ENCODE assay signal across 26 cellular contexts in genomic region chr12:108807476-108807875, GRCh38. TPM values are rescaled to one million over a fixed set of nuclear protein-coding genes. Genes with fewer than 3 reads are reported as not detected.
DNase-seq lines count a peak whose midpoint lies in the region; TF ChIP-seq lines count a peak whose summit lies in the region.
"Had no signal": no experiment of that assay in that cellular context is flagged by ENCODE, and none has a peak within 500 bp of the region (broad histone marks: within the 10 kb centered on the region; RNA-seq: fewer than 3 reads in every experiment).

No MANE protein-coding gene starts in this region.

- no peak for TF ChIP-seq EP300 in esophagus muscularis mucosa (IDR thresholded peaks at IDR 0.05)

- peaks cover 29% of the 10 kb centered on the region for H3K79me1 ChIP-seq in trophoblast cell (ENCODE audit: low read length)

- in situ Hi-C loops in brain microvascular endothelial cell (cut with HindIII; ENCODE audit: low pct_ligation_motif_present, low sequenced_read_pairs): no loop called here

- peak overlapping the region; percentile 6 for H4K8ac ChIP-seq in trophoblast cell (ENCODE audit: low read depth, low read length)

- no peaks in the 10 kb centered on the region for H3K27me3 ChIP-seq in cardiac muscle cell
- H3K27me3 ChIP-seq in right atrium auricular region: no peaks in the 10 kb centered on the region
- H3K27me3 ChIP-seq in esophagus muscularis mucosa: no peaks in the 10 kb centered on the region
- H3K27me3 ChIP-seq in trophoblast cell (ENCODE audit: insufficient read depth, low read length): no peaks in the 10 kb centered on the region
- no peaks in the 10 kb centered on the region for H3K27me3 ChIP-seq in BE2C
- H3K27me3 ChIP-seq in brain microvascular endothelial cell (replicated peaks): no peaks in the 10 kb centered on the region
- H3K27me3 ChIP-seq: BLaER1, Peyer's patch, right lobe of liver, SJCRH30, upper lobe of left lung had no signal

- TF ChIP-seq CTCF in cardiac muscle cell (IDR thresholded peaks at IDR 0.05; ENCODE audit: low read depth, low read length) (no peak), right atrium auricular region (IDR thresholded peaks at IDR 0.05) (no peak), esophagus muscularis mucosa (IDR thresholded peaks at IDR 0.05) (no peak), BE2C (IDR thresholded peaks at IDR 0.05; ENCODE audit: low read depth, low read length) (no peak), brain microvascular endothelial cell (IDR thresholded peaks at IDR 0.05; ENCODE audit: low read depth, low read length, missing control alignments) (no peak)

- no peaks in the 10 kb centered on the region for H3K9me3 ChIP-seq in cardiac muscle cell (ENCODE audit: low read depth)
- H3K9me3 ChIP-seq in right atrium auricular region: no peaks in the 10 kb centered on the region
- H3K9me3 ChIP-seq in esophagus muscularis mucosa: no peaks in the 10 kb centered on the region
- H3K9me3 ChIP-seq in trophoblast cell (ENCODE audit: insufficient read depth, low read depth, low read length): no peaks in the 10 kb centered on the region
- H3K9me3 ChIP-seq in BE2C: no peaks in the 10 kb centered on the region
- H3K9me3 ChIP-seq: BLaER1, HAP-1, Peyer's patch, right lobe of liver, SJCRH30, upper lobe of left lung had no signal

- peaks cover 35% of the 10 kb centered on the region for H3K4me1 ChIP-seq in cardiac muscle cell (ENCODE audit: low read depth)
- peaks cover 0 to 41% of the 10 kb centered on the region in 2 donors for H3K4me1 ChIP-seq in right atrium auricular region
- H3K4me1 ChIP-seq in esophagus muscularis mucosa: peaks cover 50 to 60% (median 56%) of the 10 kb centered on the region in 4 donors
- H3K4me1 ChIP-seq in trophoblast cell (ENCODE audit: control insufficient read depth in 1 of 2, insufficient read depth in 2 of 2, low read length in 2 of 2): peaks cover 23 to 25% of the 10 kb centered on the region in 2 experiments
- no peaks in the 10 kb centered on the region for H3K4me1 ChIP-seq in BE2C
- H3K4me1 ChIP-seq: HAP-1 had no signal

- H3K79me2 ChIP-seq in trophoblast cell (ENCODE audit: control insufficient read depth, insufficient read depth, low read length, poor library complexity): peaks cover 3% of the 10 kb centered on the region

- H2BK5ac ChIP-seq in trophoblast cell (ENCODE audit: low read depth, low read length, poor library complexity): peak overlapping the region; percentile 92

- H2AFZ ChIP-seq in trophoblast cell (ENCODE audit: insufficient read depth, low read length, poor library complexity): no peak overlapping the region
- H2AFZ ChIP-seq: parathyroid adenoma had no signal

- H4K12ac ChIP-seq in trophoblast cell (ENCODE audit: low read depth, low read length): no peak overlapping the region

- H3K23ac ChIP-seq in trophoblast cell (ENCODE audit: low read length): no peak overlapping the region

- WGBS in esophagus muscularis mucosa: 91% methylated on average over 15 of the region's 15 CpGs
- WGBS in trophoblast cell (ENCODE audit: extremely low coverage, insufficient coverage, insufficient read length): no CpG with 5 or more reads among the region's 15 CpGs

- H3K4ac ChIP-seq in trophoblast cell (ENCODE audit: low read depth, low read length): no peak overlapping the region

- H3K36me3 ChIP-seq in cardiac muscle cell (peaks cover 31% of the 10 kb centered on the region), right atrium auricular region (peaks cover 76% of the 10 kb centered on the region), esophagus muscularis mucosa (peaks cover 23 to 85% (median 58%) of the 10 kb centered on the region in 4 donors), trophoblast cell (ENCODE audit: control insufficient read depth in 1 of 2, insufficient read depth in 2 of 2, low read length in 2 of 2) (peaks cover 44 to 45% of the 10 kb centered on the region in 2 experiments), BE2C (peaks cover 40% of the 10 kb centered on the region), brain microvascular endothelial cell (replicated peaks) (peaks cover 74% of the 10 kb centered on the region)

- H3K4me2 ChIP-seq in trophoblast cell (ENCODE audit: low read length): no peak overlapping the region
- H3K4me2 ChIP-seq: BLaER1 had no signal

- no peak for DNase-seq in cardiac muscle cell (ENCODE audit: low read depth in 1 of 2, low spot score in 1 of 2)
- no peak for DNase-seq in right atrium auricular region (ENCODE audit: low spot score)
- DNase-seq in esophagus muscularis mucosa (ENCODE audit: extremely low spot score): no peak
- DNase-seq in trophoblast cell: no peak
- no peak for DNase-seq in BE2C
- DNase-seq in brain microvascular endothelial cell: no peak
- no peak for DNase-seq in DMS114 treated with DMSO at 0.1 percent for 48 hours (lab: John Stamatoyannopoulos, UW; ENCODE audit: unreplicated experiment)
- DNase-seq in activated CD4-positive, CD25-positive, alpha-beta regulatory T cell treated with anti-CD3 and anti-CD28 coated beads, Interleukin-2, amount 50 U/mL, for 72 hours: no peak
- DNase-seq: activated CD8-positive, alpha-beta memory T cell treated with anti-CD3 and anti-CD28 coated beads for 24 hours; activated naive CD4-positive, alpha-beta T cell treated with Interleukin-2 at 50 U/mL for 16 hours; activated T-cell treated with anti-CD3 and anti-CD28 coated beads, Interleukin-2, amount 50 U/mL, for 72 hours; amniotic stem cell; cortex of kidney; Kasumi-1; midbrain; natural killer cell; NCI-H2171 treated with DMSO at 0.1 percent for 48 hours; NCI-H526; right lobe of liver; SJCRH30 had no signal

- H3K9ac ChIP-seq in trophoblast cell (ENCODE audit: low read length): no peak overlapping the region
- H3K9ac ChIP-seq: BLaER1, parathyroid adenoma had no signal

- peak overlapping the region; percentile 62 for H3K14ac ChIP-seq in trophoblast cell (ENCODE audit: low read length)

- peak overlapping the region; percentile 6 for H2AK5ac ChIP-seq in trophoblast cell (ENCODE audit: low read length)

- peak overlapping the region; percentile 51 for H3K18ac ChIP-seq in trophoblast cell (ENCODE audit: low read length)

- intact Hi-C loops in esophagus muscularis mucosa (cut with DNase I): loop anchor here (10.0 kb wide), 1 partner anchor 147 kb away; no protein-coding TSS in a partner anchor

- no peak overlapping the region for H3K4me3 ChIP-seq in cardiac muscle cell
- H3K4me3 ChIP-seq in right atrium auricular region: no peak overlapping the region
- no peak overlapping the region for H3K4me3 ChIP-seq in esophagus muscularis mucosa
- H3K4me3 ChIP-seq in trophoblast cell (ENCODE audit: low read depth, low read length): no peak overlapping the region
- no peak overlapping the region for H3K4me3 ChIP-seq in BE2C (ENCODE audit: low read depth, low read length)
- H3K4me3 ChIP-seq in brain microvascular endothelial cell (ENCODE audit: low read depth, low read length): no peak overlapping the region
- H3K4me3 ChIP-seq: BLaER1, HAP-1, Peyer's patch, right lobe of liver, SJCRH30, upper lobe of left lung had no signal

- peak overlapping the region; percentile 48 for H2BK12ac ChIP-seq in trophoblast cell (ENCODE audit: low read length)

- peak overlapping the region; percentile 77 for H3K27ac ChIP-seq in cardiac muscle cell
- H3K27ac ChIP-seq in right atrium auricular region: peak overlapping the region in 1 of 2 donors; percentile 38
- peak overlapping the region; percentile 90 to 95 (median 94) for H3K27ac ChIP-seq in esophagus muscularis mucosa (replicated peaks in 1 of 4)
- H3K27ac ChIP-seq in trophoblast cell (ENCODE audit: low read depth, low read length): peak overlapping the region; percentile 92
- H3K27ac ChIP-seq in brain microvascular endothelial cell: no peak overlapping the region
- H3K27ac ChIP-seq: BLaER1, HL-60, right lobe of liver, SJCRH30 had no signal

- no peak for TF ChIP-seq POLR2A in esophagus muscularis mucosa (IDR thresholded peaks at IDR 0.05; ENCODE audit: low read depth)

- no peak overlapping the region for H2BK120ac ChIP-seq in trophoblast cell (ENCODE audit: insufficient read depth, low read length, poor library complexity)

- H4K91ac ChIP-seq in trophoblast cell (ENCODE audit: low read depth, low read length): peak overlapping the region; percentile 79

RNA-seq across cellular contexts. Expression of gene SSH1, which starts 49.9 kb away (rescaled TPM):
- total RNA-seq in cardiac muscle cell (15.9 and 26.1 TPM in 2 replicates), right atrium auricular region (10 to 100 TPM; 22.0 to 25.9 TPM), esophagus muscularis mucosa (10 to 100 TPM; 14.1 to 40.9 (median 28.7) TPM)
- 17.7 and 19.1 TPM in 2 replicates for polyA plus RNA-seq in cardiac muscle cell
- 28.2 and 30.2 TPM in 2 replicates for polyA plus RNA-seq in trophoblast cell (2013)
- 21.5 TPM for polyA plus RNA-seq in BE2C (2012; ENCODE audit: insufficient read depth, insufficient read length, low read depth)
